ENCODE assay signal across 22 cellular contexts in the genomic region with DNA sequence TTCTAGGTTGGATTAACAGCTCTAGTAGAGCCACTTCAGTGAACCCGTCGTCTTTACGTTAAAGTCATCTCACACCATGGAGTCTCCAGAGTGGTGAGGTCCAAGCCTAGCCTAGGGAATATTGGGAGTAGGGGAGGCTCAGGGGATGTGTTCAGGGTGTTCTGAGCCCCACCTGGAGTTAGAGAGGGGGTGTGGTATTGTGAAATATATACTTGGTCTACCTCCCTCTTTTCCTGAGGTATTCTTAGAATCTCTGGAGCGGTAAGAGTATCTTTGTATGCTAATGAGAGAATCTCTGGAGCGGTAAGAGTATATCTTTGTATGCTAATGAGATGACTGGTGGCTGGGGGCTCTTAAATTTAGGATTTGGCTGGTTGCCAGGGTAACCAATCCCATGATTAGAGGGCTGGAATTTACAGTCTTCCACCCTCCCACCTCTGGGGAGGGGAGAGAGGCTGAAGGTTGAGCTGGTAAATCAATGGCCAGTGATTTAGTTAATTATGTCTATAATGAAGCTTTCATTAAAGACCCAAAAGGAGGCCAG.
DNase-seq lines count a peak whose midpoint lies in the region; ATAC-seq, FAIRE-seq and TF ChIP-seq lines count a peak whose summit lies in the region.
"Had no signal": no experiment of that assay in that cellular context is flagged by ENCODE, and none has a peak within 500 bp of the region (broad histone marks: within the 10 kb centered on the region; RNA-seq: fewer than 3 reads in every experiment).

No MANE protein-coding gene starts in this region.

- H3K36me3 Mint-ChIP-seq in activated CD8-positive, alpha-beta T cell treated with anti-CD3 and anti-CD28 coated beads for 36 hours (ENCODE audit: low read depth): peaks cover under 1% of the 10 kb centered on the region
- peaks cover 4% of the 10 kb centered on the region for H3K36me3 Mint-ChIP-seq in memory B cell

- POLR2A ChIA-PET in HepG2 (lab: Yijun Ruan, JAX): no interaction called here
- POLR2A ChIA-PET in activated CD8-positive, alpha-beta T cell treated with anti-CD3 and anti-CD28 coated beads for 36 hours (lab: Charles Lee): interaction anchor here (0.7 to 2.9 kb wide), 5 partner anchors 9 to 76 kb away, joined by 3 to 15 read pairs (median 4); no protein-coding TSS in a partner anchor

- TF ChIP-seq CTCF in HepG2 (CRISPR knock-in tag; IDR thresholded peaks at IDR 0.05) (no peak), right lobe of liver (IDR thresholded peaks at IDR 0.05) (no peak)
- TF ChIP-seq CTCF in activated CD8-positive, alpha-beta T cell treated with anti-CD3 and anti-CD28 coated beads for 36 hours (IDR thresholded peaks at IDR 0.05): no peak

- CTCF ChIA-PET in HepG2 (lab: Yijun Ruan, JAX; ENCODE audit: low intra/inter-chr PET ratio, low total read pairs): no interaction called here
- CTCF ChIA-PET in activated CD8-positive, alpha-beta T cell treated with anti-CD3 and anti-CD28 coated beads for 36 hours (lab: Charles Lee): interaction anchor here (1.2 to 5.2 kb wide), 5 partner anchors 8 to 101 kb away, joined by 4 to 50 read pairs (median 5); no protein-coding TSS in a partner anchor

- no peak for TF ChIP-seq EP300 in HepG2 (IDR thresholded peaks at IDR 0.05; ENCODE audit: low read depth in 2 of 2, low read length in 2 of 2)
- TF ChIP-seq EP300 in HepG2 (CRISPR knock-in tag; IDR thresholded peaks at IDR 0.05; ENCODE audit: borderline replicate concordance): no peak

- H3K27ac Mint-ChIP-seq in activated CD8-positive, alpha-beta T cell treated with anti-CD3 and anti-CD28 coated beads for 36 hours: peak overlapping the region; percentile 59
- H3K27ac Mint-ChIP-seq in memory B cell: peak overlapping the region; percentile 20

- no peaks in the 10 kb centered on the region for H3K79me2 ChIP-seq in HepG2 (ENCODE audit: insufficient read depth, low read length)

- no peak for TF ChIP-seq POLR2A in HepG2 (IDR thresholded peaks at IDR 0.05; ENCODE audit: insufficient read depth in 1 of 2, low read depth in 2 of 2, low read length in 2 of 2)
- no peak for TF ChIP-seq POLR2A in right lobe of liver (IDR thresholded peaks at IDR 0.05)

- WGBS in HepG2 (ENCODE audit: low lambda C conversion rate): 92% methylated on average over 5 of the region's 5 CpGs
- 98% methylated on average over 5 of the region's 5 CpGs for WGBS in right lobe of liver (ENCODE audit: insufficient coverage, low coverage, low lambda C conversion rate, missing lambda C conversion rate)

- H2AFZ ChIP-seq in HepG2 (ENCODE audit: low read length): no peak overlapping the region

- no peak overlapping the region for H3K9ac ChIP-seq in HepG2 (ENCODE audit: insufficient read depth, low read depth, low read length)

- intact Hi-C loops in HepG2 (cut with micrococcal nuclease; ENCODE audit: unreplicated experiment) (no loop called here), right lobe of liver (cut with DNase I) (no loop called here)
- intact Hi-C loops in activated CD8-positive, alpha-beta T cell treated with anti-CD3 and anti-CD28 coated beads for 36 hours (cut with micrococcal nuclease): no loop called here

- no peaks in the 10 kb centered on the region for H3K27me3 Mint-ChIP-seq in activated CD8-positive, alpha-beta T cell treated with anti-CD3 and anti-CD28 coated beads for 36 hours
- H3K27me3 Mint-ChIP-seq in memory B cell: no peaks in the 10 kb centered on the region
- H3K27me3 Mint-ChIP-seq: activated CD8-positive, alpha-beta memory T cell treated with anti-CD3 and anti-CD28 coated beads, Interleukin-2, amount 10 ng/mL, durations not matched to agents 7 days and 5 days had no signal

- H3K9me3 ChIP-seq in HepG2 (ENCODE audit: low read length) (no peaks in the 10 kb centered on the region), right lobe of liver (no peaks in the 10 kb centered on the region)
- H3K9me3 ChIP-seq: Caco-2, colonic mucosa, SJCRH30 had no signal

- H3K4me1 Mint-ChIP-seq in activated CD8-positive, alpha-beta T cell treated with anti-CD3 and anti-CD28 coated beads for 36 hours (ENCODE audit: low read depth): peaks cover 90% of the 10 kb centered on the region
- peaks cover 11% of the 10 kb centered on the region for H3K4me1 Mint-ChIP-seq in memory B cell

- H3K27me3 ChIP-seq in HepG2 (ENCODE audit: control insufficient read depth in 1 of 2, insufficient read depth in 2 of 2, low read length in 2 of 2): no peaks in the 10 kb centered on the region
- no peaks in the 10 kb centered on the region for H3K27me3 ChIP-seq in right lobe of liver
- H3K27me3 ChIP-seq: colonic mucosa, SJCRH30 had no signal

- ATAC-seq in HepG2 (no peak), right lobe of liver (no peak), memory B cell (ENCODE audit: low read depth) (no peak), GM19023 (IDR thresholded peaks at IDR 0.05; ENCODE audit: unreplicated experiment) (no peak)
- no peak for ATAC-seq in activated CD8-positive, alpha-beta T cell treated with anti-CD3 and anti-CD28 coated beads for 36 hours
- ATAC-seq: right cardiac atrium had no signal

- no peaks in the 10 kb centered on the region for H4K20me1 ChIP-seq in HepG2 (ENCODE audit: insufficient read depth, low read length)

- FAIRE-seq in HepG2 (lab: Jason Lieb, UNC): no peak
- FAIRE-seq: H54 had no signal

- H3K36me3 ChIP-seq in HepG2 (replicated peaks in 1 of 2; ENCODE audit: control insufficient read depth in 1 of 2, insufficient read depth in 2 of 2, low read length in 2 of 2) (no peaks in the 10 kb centered on the region), right lobe of liver (no peaks in the 10 kb centered on the region)
- H3K36me3 ChIP-seq: colonic mucosa, SJCRH30 had no signal

- no peak overlapping the region for H3K4me3 Mint-ChIP-seq in activated CD8-positive, alpha-beta T cell treated with anti-CD3 and anti-CD28 coated beads for 36 hours
- H3K4me3 Mint-ChIP-seq in memory B cell: no peak overlapping the region
- H3K4me3 Mint-ChIP-seq: activated CD8-positive, alpha-beta memory T cell treated with anti-CD3 and anti-CD28 coated beads, Interleukin-2, amount 10 ng/mL, durations not matched to agents 7 days and 5 days had no signal

- TF ChIP-seq RAD21 in HepG2 (CRISPR knock-in tag; IDR thresholded peaks at IDR 0.05): no peak

- H3K9me3 Mint-ChIP-seq in activated CD8-positive, alpha-beta T cell treated with anti-CD3 and anti-CD28 coated beads for 36 hours: no peaks in the 10 kb centered on the region
- H3K9me3 Mint-ChIP-seq in memory B cell: no peaks in the 10 kb centered on the region

- no peaks in the 10 kb centered on the region for H3K4me1 ChIP-seq in HepG2 (ENCODE audit: insufficient read depth, low read length)
- peaks cover 0 to 3% (median 0%) of the 10 kb centered on the region in 4 donors for H3K4me1 ChIP-seq in right lobe of liver
- H3K4me1 ChIP-seq: Caco-2, colonic mucosa, SJCRH30 had no signal

- no TSS peak for BruUV-seq in HepG2 (replicated peaks; lab: Mats Ljungman, UMichigan)

- DNase-seq in HepG2 (ENCODE audit: low spot score) (no peak), right lobe of liver (no peak), memory B cell (ENCODE audit: low spot score in 2 of 2) (no peak), NCI-H526 (lab: John Stamatoyannopoulos, UW) (no peak), midbrain (lab: John Stamatoyannopoulos, UW) (no peak)
- no peak for DNase-seq in activated CD8-positive, alpha-beta T cell treated with anti-CD3 and anti-CD28 coated beads for 36 hours
- DNase-seq in stimulated activated CD4-positive, alpha-beta T cell treated with anti-CD3 and anti-CD28 coated beads, Interleukin-4, amount 100 ng/mL, for 1 hour: no peak
- DNase-seq: activated CD8-positive, alpha-beta memory T cell treated with anti-CD3 and anti-CD28 coated beads, Interleukin-2, amount 10 ng/mL, durations not matched to agents 7 days and 5 days; activated gamma-delta T cell; Caco-2; colonic mucosa; EL; foreskin melanocyte; NCI-H2029 treated with DMSO at 0.1 percent for 48 hours; NCI-H526 treated with DMSO at 0.1 percent for 48 hours; occipital lobe; right cardiac atrium; SJCRH30; stimulated activated naive CD4-positive, alpha-beta T cell; trophoblast cell had no signal

- H3K4me3 ChIP-seq in HepG2 (replicated peaks in 1 of 3; ENCODE audit: insufficient read depth in 1 of 3, low read depth in 2 of 3, low read length in 3 of 3): no peak overlapping the region
- no peak overlapping the region for H3K4me3 ChIP-seq in right lobe of liver
- H3K4me3 ChIP-seq: colonic mucosa, SJCRH30 had no signal

- H3K27ac ChIP-seq in HepG2 (ENCODE audit: extremely low read length, insufficient read depth, low read length) (no peak overlapping the region), right lobe of liver (no peak overlapping the region)
- H3K27ac ChIP-seq: colonic mucosa, SJCRH30 had no signal

- in situ Hi-C loops in HepG2 (cut with HindIII; ENCODE audit: extremely low pct_ligation_motif_present, low pct_unique_long_range_greater_than_20kb): no loop called here

- H3K4me2 ChIP-seq in HepG2 (ENCODE audit: low read depth, low read length): no peak overlapping the region

TF ChIP-seq in HepG2, 621 proteins besides CTCF, POLR2A, EP300 and RAD21 (continues in another document):
- TF ChIP-seq, protein P1, sequence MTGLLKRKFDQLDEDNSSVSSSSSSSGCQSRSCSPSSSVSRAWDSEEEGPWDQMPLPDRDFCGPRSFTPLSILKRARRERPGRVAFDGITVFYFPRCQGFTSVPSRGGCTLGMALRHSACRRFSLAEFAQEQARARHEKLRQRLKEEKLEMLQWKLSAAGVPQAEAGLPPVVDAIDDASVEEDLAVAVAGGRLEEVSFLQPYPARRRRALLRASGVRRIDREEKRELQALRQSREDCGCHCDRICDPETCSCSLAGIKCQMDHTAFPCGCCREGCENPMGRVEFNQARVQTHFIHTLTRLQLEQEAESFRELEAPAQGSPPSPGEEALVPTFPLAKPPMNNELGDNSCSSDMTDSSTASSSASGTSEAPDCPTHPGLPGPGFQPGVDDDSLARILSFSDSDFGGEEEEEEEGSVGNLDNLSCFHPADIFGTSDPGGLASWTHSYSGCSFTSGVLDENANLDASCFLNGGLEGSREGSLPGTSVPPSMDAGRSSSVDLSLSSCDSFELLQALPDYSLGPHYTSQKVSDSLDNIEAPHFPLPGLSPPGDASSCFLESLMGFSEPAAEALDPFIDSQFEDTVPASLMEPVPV (CRISPR knock-in tag; IDR thresholded peaks at IDR 0.05): no peak
